8 cellular contexts compared by ENCODE assay signal in the genomic region with DNA sequence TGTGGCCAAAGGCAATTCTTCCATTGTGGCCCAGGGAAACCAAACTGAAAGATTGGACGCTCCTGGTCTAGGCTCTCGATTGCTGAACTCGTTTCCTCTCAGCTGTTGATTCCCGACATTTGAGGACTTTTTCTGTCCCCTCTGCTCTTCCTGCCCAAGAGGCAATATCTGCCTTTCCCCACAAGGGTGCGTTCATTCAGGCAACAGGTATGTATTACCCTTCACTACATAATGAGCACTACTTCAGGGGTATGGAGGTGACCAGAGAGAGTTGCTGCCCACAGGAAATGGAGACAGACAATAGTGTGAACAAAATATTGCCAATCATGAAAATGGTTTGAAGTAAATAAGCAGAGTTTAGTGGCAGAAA. TPM values are rescaled to one million over a fixed set of nuclear protein-coding genes. Genes with fewer than 3 reads are reported as not detected.
DNase-seq lines count a peak whose midpoint lies in the region; ATAC-seq, FAIRE-seq and TF ChIP-seq lines count a peak whose summit lies in the region.

No MANE protein-coding gene starts in this region.

- no peak overlapping the region for H3K27ac Mint-ChIP-seq in CD14-positive monocyte
- no peak overlapping the region for H3K27ac Mint-ChIP-seq in astrocyte (ENCODE audit: unreplicated experiment)

- H3K9me3 ChIP-seq in astrocyte (ENCODE audit: insufficient read depth, low read depth, low read length) (no peaks in the 10 kb centered on the region), mucosa of descending colon (no peaks in the 10 kb centered on the region)

- H3K4me1 Mint-ChIP-seq in CD14-positive monocyte (peaks cover 5% of the 10 kb centered on the region), astrocyte (ENCODE audit: low read depth, unreplicated experiment) (no peaks in the 10 kb centered on the region)

- no peaks in the 10 kb centered on the region for H3K36me3 Mint-ChIP-seq in CD14-positive monocyte
- H3K36me3 Mint-ChIP-seq in astrocyte (ENCODE audit: low read depth, unreplicated experiment): no peaks in the 10 kb centered on the region

- H3K27me3 ChIP-seq in astrocyte (ENCODE audit: insufficient read depth, low read length): peaks cover 3% of the 10 kb centered on the region

- peaks cover 2 to 9% (median 8%) of the 10 kb centered on the region in 3 donors for H3K27me3 Mint-ChIP-seq in CD14-positive monocyte (ENCODE audit: low read depth in 3 of 3)
- peaks cover under 1% of the 10 kb centered on the region for H3K27me3 Mint-ChIP-seq in astrocyte (ENCODE audit: low read depth, unreplicated experiment)

- FAIRE-seq in astrocyte (lab: Jason Lieb, UNC): no peak

- H4K20me1 ChIP-seq in astrocyte (ENCODE audit: insufficient read depth, low read length): no peaks in the 10 kb centered on the region

- H3K4me3 Mint-ChIP-seq in CD14-positive monocyte: peak overlapping the region; percentile 60 to 70
- no peak overlapping the region for H3K4me3 Mint-ChIP-seq in astrocyte (ENCODE audit: unreplicated experiment)

- intact Hi-C loops in CD14-positive monocyte (cut with micrococcal nuclease): no loop called here
- intact Hi-C loops in mucosa of descending colon (cut with DNase I, micrococcal nuclease): no loop called here

- H3K4me3 ChIP-seq in Jurkat, Clone E6-1 (ENCODE audit: low read length): no peak overlapping the region
- H3K4me3 ChIP-seq in astrocyte (ENCODE audit: insufficient read depth, low read depth, low read length): no peak overlapping the region
- no peak overlapping the region for H3K4me3 ChIP-seq in mucosa of descending colon

- H3K27ac ChIP-seq in astrocyte (ENCODE audit: low read depth, low read length): no peak overlapping the region

- H3K79me2 ChIP-seq in astrocyte (ENCODE audit: insufficient read depth, low read length): no peaks in the 10 kb centered on the region

- DNase-seq in CD14-positive monocyte (ENCODE audit: low spot score) (no peak), astrocyte (ENCODE audit: low read depth) (no peak), mucosa of descending colon (peak in 1 of 3 donors; percentile 40), COLO668 (lab: John Stamatoyannopoulos, UW; ENCODE audit: unreplicated experiment) (no peak), NK-92 (lab: John Stamatoyannopoulos, UW; ENCODE audit: unreplicated experiment) (no peak), NCI-H226 (no peak)
- peak; percentile 26 for DNase-seq in Jurkat, Clone E6-1 (ENCODE audit: low read depth, low spot score)

- H3K4me2 ChIP-seq in astrocyte (ENCODE audit: low read length): peak overlapping the region; percentile 36

- TF ChIP-seq CTCF in CD14-positive monocyte (IDR thresholded peaks at IDR 0.05) (no peak), astrocyte (IDR thresholded peaks at IDR 0.05; ENCODE audit: insufficient read depth, low read depth, low read length) (no peak), mucosa of descending colon (IDR thresholded peaks at IDR 0.05) (peak; percentile 10)

- peak overlapping the region; percentile 52 for H2AFZ ChIP-seq in astrocyte (ENCODE audit: low read depth, low read length)

- H3K9ac ChIP-seq in astrocyte (ENCODE audit: low read length): no peak overlapping the region

- peaks cover 12 to 22% (median 17%) of the 10 kb centered on the region in 7 donors for H3K9me3 Mint-ChIP-seq in CD14-positive monocyte
- peaks cover 10% of the 10 kb centered on the region for H3K9me3 Mint-ChIP-seq in astrocyte (ENCODE audit: unreplicated experiment)

- H3K36me3 ChIP-seq in astrocyte (ENCODE audit: insufficient read depth, low read length): no peaks in the 10 kb centered on the region
- no peaks in the 10 kb centered on the region for H3K36me3 ChIP-seq in mucosa of descending colon (ENCODE audit: low read depth)

- H3K4me1 ChIP-seq in astrocyte (ENCODE audit: insufficient read depth, low read length) (no peaks in the 10 kb centered on the region), mucosa of descending colon (ENCODE audit: low read depth) (no peaks in the 10 kb centered on the region)

- peak; percentile 86 for ATAC-seq in GM18907 (IDR thresholded peaks at IDR 0.05; ENCODE audit: unreplicated experiment)
- peak; percentile 71 for ATAC-seq in mucosa of descending colon

RNA-seq across cellular contexts. Expression of gene PTH, which starts 8.2 kb away (rescaled TPM):
- polyA plus RNA-seq in CD14-positive monocyte: not detected
- polyA plus RNA-seq in Jurkat, Clone E6-1 (2012; ENCODE audit: insufficient read depth, insufficient read length): not detected
- total RNA-seq in astrocyte (not detected in 2 replicates), mucosa of descending colon (not detected)

RNA-seq across cellular contexts. Expression of gene BTBD10, which starts 24.6 kb away (rescaled TPM):
- 10 to 100 TPM; 13.8 to 19.8 TPM for polyA plus RNA-seq in CD14-positive monocyte
- 35.0 TPM for polyA plus RNA-seq in Jurkat, Clone E6-1 (2012; ENCODE audit: insufficient read depth, insufficient read length)
- total RNA-seq in astrocyte (51.5 and 58.9 TPM in 2 replicates), mucosa of descending colon (10 to 100 TPM; 28.2 to 37.8 (median 29.5) TPM)
